ENCODE assay signal across 8 cellular contexts in genomic region chr5:173056783-173057061, GRCh38. TPM values are rescaled to one million over a fixed set of nuclear protein-coding genes. Genes with fewer than 3 reads are reported as not detected.
DNase-seq lines count a peak whose midpoint lies in the region; ATAC-seq and TF ChIP-seq lines count a peak whose summit lies in the region.

No MANE protein-coding gene starts in this region.

- no peaks in the 10 kb centered on the region for H3K9me2 ChIP-seq in SU-DHL-6 (replicated peaks; ENCODE audit: insufficient read depth, low read length)

- H3K4me3 Mint-ChIP-seq in endothelial cell (ENCODE audit: unreplicated experiment), result peak overlapping the region; percentile 95
- H3K4me3 Mint-ChIP-seq in nephron, result peak overlapping the region; percentile 93 to 98 (median 95)

- H2AFZ ChIP-seq in SU-DHL-6 (ENCODE audit: low read depth, low read length, severe bottlenecking), result peak overlapping the region; percentile 80

- H3K79me2 ChIP-seq in SU-DHL-6 (ENCODE audit: insufficient read depth, low read length), result peaks cover 4% of the 10 kb centered on the region; the same call in 1 of the 2 replicates

- peak overlapping the region; percentile 78 for H3K4me3 ChIP-seq in AG10803 (ENCODE audit: low read length)
- H3K4me3 ChIP-seq in SU-DHL-6 (ENCODE audit: insufficient read depth, low read length, poor library complexity, severe bottlenecking), result peak overlapping the region; percentile 68

- no peak for TF ChIP-seq CTCF in AG10803 (conservative IDR thresholded peaks at IDR 0.05; ENCODE audit: low read length)
- TF ChIP-seq CTCF in SU-DHL-6 (IDR thresholded peaks at IDR 0.05; ENCODE audit: insufficient read depth, low read length, poor library complexity, severe bottlenecking), result no peak
- TF ChIP-seq CTCF in endothelial cell (IDR thresholded peaks at IDR 0.05; ENCODE audit: unreplicated experiment), result no peak
- TF ChIP-seq CTCF in nephron (IDR thresholded peaks at IDR 0.05; ENCODE audit: unreplicated experiment in 3 of 3), result no peak

- no peaks in the 10 kb centered on the region for H4K20me1 ChIP-seq in SU-DHL-6 (ENCODE audit: low read depth, low read length)

- peak overlapping the region; percentile 97 for H3K27ac Mint-ChIP-seq in endothelial cell (ENCODE audit: unreplicated experiment)
- peak overlapping the region; percentile 97 to 99 (median 98) for H3K27ac Mint-ChIP-seq in nephron

- H3F3A ChIP-seq in SU-DHL-6 (ENCODE audit: insufficient read depth), result peaks cover 19% of the 10 kb centered on the region

- peak overlapping the region; percentile 60 for H3K4me2 ChIP-seq in SU-DHL-6 (ENCODE audit: low read depth, low read length, poor library complexity, severe bottlenecking)

- peak; percentile 28 for ATAC-seq in GM18867 (IDR thresholded peaks at IDR 0.05; ENCODE audit: unreplicated experiment)
- peak; percentile 27 for ATAC-seq in HG03066 (IDR thresholded peaks at IDR 0.05; ENCODE audit: low read depth, unreplicated experiment)

- H3K36me3 ChIP-seq in SU-DHL-6 (ENCODE audit: low read length), result no peaks in the 10 kb centered on the region

- H3K36me3 Mint-ChIP-seq in endothelial cell (ENCODE audit: low read depth, unreplicated experiment) (no peaks in the 10 kb centered on the region), nephron (ENCODE audit: low read depth) (peaks cover 3% of the 10 kb centered on the region)

- H3K9me3 ChIP-seq in SU-DHL-6 (ENCODE audit: insufficient read depth, low read length), result no peaks in the 10 kb centered on the region

- peak overlapping the region; percentile 70 for H3K9ac ChIP-seq in SU-DHL-6 (ENCODE audit: low read length)

- peak overlapping the region; percentile 47 for H3K27ac ChIP-seq in SU-DHL-6 (ENCODE audit: low read depth, low read length)

- no peaks in the 10 kb centered on the region for H3K27me3 ChIP-seq in SU-DHL-6 (ENCODE audit: low read length)

- H3K4me1 Mint-ChIP-seq in endothelial cell (ENCODE audit: unreplicated experiment) (peaks cover 8% of the 10 kb centered on the region), nephron (peaks cover 23% of the 10 kb centered on the region)

- H3K9me3 Mint-ChIP-seq in endothelial cell (ENCODE audit: unreplicated experiment) (no peaks in the 10 kb centered on the region), nephron (no peaks in the 10 kb centered on the region)

- DNase-seq in AG10803 (ENCODE audit: low read depth), result no peak
- DNase-seq in endothelial cell (ENCODE audit: low spot score), result peak; percentile 80
- DNase-seq in SK-N-DZ (ENCODE audit: low spot score), result no peak
- no peak for DNase-seq in effector CD8-positive, alpha-beta T cell (lab: John Stamatoyannopoulos, UW)

- H3K27me3 Mint-ChIP-seq in endothelial cell (ENCODE audit: unreplicated experiment), result peaks cover 2% of the 10 kb centered on the region
- peaks cover 2% of the 10 kb centered on the region for H3K27me3 Mint-ChIP-seq in nephron (ENCODE audit: low read depth)

RNA-seq across cellular contexts. Expression of gene CREBRF, which starts 0.6 kb away (rescaled TPM):
- total RNA-seq in endothelial cell (ENCODE audit: unreplicated experiment), result 19.9 TPM
- 1.4 and 1.7 TPM in 2 replicates for polyA plus RNA-seq in SK-N-DZ (2014; cell fraction: cytosol; rRNA removed)
- 3.4 and 5.0 TPM in 2 replicates for polyA plus RNA-seq in SK-N-DZ (2014; cell fraction: nucleus; rRNA removed)
